8 cellular contexts compared by ENCODE assay signal in the genomic region with DNA sequence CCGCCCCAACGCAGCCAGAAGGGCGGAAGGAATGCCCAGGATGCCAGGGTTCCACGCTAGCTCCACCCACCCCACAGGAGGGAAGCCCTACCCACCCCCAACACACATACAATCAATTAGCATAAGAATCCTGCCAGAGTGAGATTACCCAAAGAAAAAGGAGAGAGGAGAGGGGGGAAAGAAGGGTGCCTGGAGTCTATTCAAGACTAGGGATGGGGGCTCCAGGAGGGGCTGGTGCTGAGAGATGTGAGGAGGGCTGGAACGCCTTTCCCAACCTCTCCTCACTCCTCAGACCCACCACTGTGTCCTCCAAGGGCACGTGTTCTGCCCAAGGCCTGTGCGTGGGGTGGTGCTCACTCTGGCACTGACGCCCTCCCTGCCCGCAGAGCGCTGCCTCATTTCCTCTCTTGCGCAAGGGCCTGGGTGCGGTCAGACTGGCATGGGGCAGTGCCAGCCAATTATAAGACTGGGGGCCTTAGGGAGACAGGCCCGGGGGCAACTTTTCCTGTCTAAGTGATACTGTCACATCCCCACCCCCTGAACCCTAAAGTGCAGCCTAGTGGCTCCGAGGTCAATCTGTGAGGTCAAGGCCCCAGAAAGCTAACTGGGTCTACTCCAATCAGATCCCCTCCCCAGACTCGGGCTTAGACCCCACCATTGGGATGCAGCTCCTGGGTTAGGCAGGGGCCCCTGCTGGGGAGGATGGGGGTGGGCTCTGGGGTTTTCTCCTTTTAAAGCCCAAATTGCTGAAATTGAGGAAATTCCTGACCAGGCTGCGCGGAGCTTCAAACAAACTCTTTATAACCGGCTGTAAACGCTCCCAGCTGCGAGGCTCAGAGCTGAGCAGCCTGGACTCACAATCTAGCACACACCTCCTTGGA. TPM values are rescaled to one million over a fixed set of nuclear protein-coding genes. Genes with fewer than 3 reads are reported as not detected.
DNase-seq lines count a peak whose midpoint lies in the region; ATAC-seq and TF ChIP-seq lines count a peak whose summit lies in the region.

No MANE protein-coding gene starts in this region.

- H3K27me3 ChIP-seq in HL-60 (ENCODE audit: insufficient read depth, poor library complexity, severe bottlenecking) (no peaks in the 10 kb centered on the region), skeletal muscle tissue (ENCODE audit: control insufficient read depth in 3 of 3, insufficient read depth in 3 of 3, low read length in 3 of 3) (no peaks in the 10 kb centered on the region)

- POLR2A ChIA-PET in activated CD8-positive, alpha-beta T cell treated with anti-CD3 and anti-CD28 coated beads for 36 hours (lab: Charles Lee) = interaction anchor here (0.6 to 7.7 kb wide), 12 partner anchors 9 to 103 kb away, joined by 3 to 78 read pairs (median 6); a partner anchor contains a TSS

- H3K4me1 ChIP-seq in skeletal muscle tissue (ENCODE audit: control insufficient read depth in 3 of 3, insufficient read depth in 3 of 3, low read length in 3 of 3) = peaks cover 63 to 72% (median 64%) of the 10 kb centered on the region in 3 donors

- H3K4me3 ChIP-seq in HL-60 (replicated peaks; ENCODE audit: insufficient read depth, low read length) (no peak overlapping the region), skeletal muscle tissue (ENCODE audit: low read length in 3 of 3) (peak overlapping the region; percentile 52 to 58 (median 55))

- ATAC-seq in activated CD8-positive, alpha-beta T cell treated with anti-CD3 and anti-CD28 coated beads for 36 hours = no peak
- ATAC-seq in Right ventricle myocardium superior (ENCODE audit: poor library complexity) (no peak), GM18858 (IDR thresholded peaks at IDR 0.05; ENCODE audit: unreplicated experiment) (no peak), GM18502 (IDR thresholded peaks at IDR 0.05; ENCODE audit: poor library complexity, unreplicated experiment) (no peak)

- no peaks in the 10 kb centered on the region for H3K9me3 ChIP-seq in skeletal muscle tissue (ENCODE audit: control insufficient read depth in 3 of 3, low read length in 3 of 3)

- DNase-seq in HL-60 (ENCODE audit: low read depth in 1 of 2, low spot score in 1 of 2) (peak in 1 of 2 experiments; percentile 86), Right ventricle myocardium superior (peak; percentile 80), NCI-H2107 treated with DMSO at 0.1 percent for 48 hours (lab: John Stamatoyannopoulos, UW; ENCODE audit: unreplicated experiment) (no peak), COLO668 (lab: John Stamatoyannopoulos, UW; ENCODE audit: unreplicated experiment) (no peak)
- peak; percentile 76 for DNase-seq in activated CD8-positive, alpha-beta T cell treated with anti-CD3 and anti-CD28 coated beads for 36 hours

- H3K4me1 Mint-ChIP-seq in activated CD8-positive, alpha-beta T cell treated with anti-CD3 and anti-CD28 coated beads for 36 hours (ENCODE audit: low read depth) = peaks cover 64% of the 10 kb centered on the region

- no peak for TF ChIP-seq CTCF in HL-60 (IDR thresholded peaks at IDR 0.05; ENCODE audit: insufficient read depth, low read length)
- no peak for TF ChIP-seq CTCF in activated CD8-positive, alpha-beta T cell treated with anti-CD3 and anti-CD28 coated beads for 36 hours (IDR thresholded peaks at IDR 0.05)

- no peaks in the 10 kb centered on the region for H3K27me3 Mint-ChIP-seq in activated CD8-positive, alpha-beta T cell treated with anti-CD3 and anti-CD28 coated beads for 36 hours

- H3K27ac ChIP-seq in HL-60 (replicated peaks) (0 out of 2 replicates have a peak overlapping the region, but pooled peaks have one; percentile 12), skeletal muscle tissue (ENCODE audit: low read depth, low read length) (peak overlapping the region; percentile 56)

- H3K9ac ChIP-seq in skeletal muscle tissue (ENCODE audit: low read depth in 1 of 3, low read length in 3 of 3) = peak overlapping the region; percentile 14 to 66 (median 33)

- CTCF ChIA-PET in activated CD8-positive, alpha-beta T cell treated with anti-CD3 and anti-CD28 coated beads for 36 hours (lab: Charles Lee) = interaction anchor here (1.2 to 9.7 kb wide), 12 partner anchors 8 to 152 kb away, joined by 3 to 213 read pairs (median 10); a partner anchor contains a TSS

- peak overlapping the region; percentile 95 for H3K27ac Mint-ChIP-seq in activated CD8-positive, alpha-beta T cell treated with anti-CD3 and anti-CD28 coated beads for 36 hours

- no peaks in the 10 kb centered on the region for H3K9me3 Mint-ChIP-seq in activated CD8-positive, alpha-beta T cell treated with anti-CD3 and anti-CD28 coated beads for 36 hours

- H3K36me3 Mint-ChIP-seq in activated CD8-positive, alpha-beta T cell treated with anti-CD3 and anti-CD28 coated beads for 36 hours (ENCODE audit: low read depth) = peaks cover 16% of the 10 kb centered on the region

- peaks cover 12 to 29% (median 24%) of the 10 kb centered on the region in 3 donors for H3K36me3 ChIP-seq in skeletal muscle tissue (ENCODE audit: control insufficient read depth in 3 of 3, insufficient read depth in 3 of 3, low read length in 3 of 3)

- intact Hi-C loops in activated CD8-positive, alpha-beta T cell treated with anti-CD3 and anti-CD28 coated beads for 36 hours (cut with micrococcal nuclease) = no loop called here
- intact Hi-C loops in Right ventricle myocardium superior (cut with DNase I) = loop anchor here (5.0 kb wide), 1 partner anchor 35 kb away; a partner anchor contains a TSS

- peak overlapping the region; percentile 92 for H3K4me3 Mint-ChIP-seq in activated CD8-positive, alpha-beta T cell treated with anti-CD3 and anti-CD28 coated beads for 36 hours

RNA-seq across cellular contexts. Expression of a gene that starts 10.2 kb away (rescaled TPM):
- 100 to 1,000 TPM; 121 to 137 TPM for total RNA-seq in activated CD8-positive, alpha-beta T cell treated with anti-CD3 and anti-CD28 coated beads for 36 hours
- total RNA-seq in Right ventricle myocardium superior (0.97 TPM), skeletal muscle tissue (1.6 TPM)

RNA-seq across cellular contexts. Expression of a gene that starts 14.7 kb away (rescaled TPM):
- 10 to 100 TPM; 19.7 to 20.3 TPM for total RNA-seq in activated CD8-positive, alpha-beta T cell treated with anti-CD3 and anti-CD28 coated beads for 36 hours
- total RNA-seq in Right ventricle myocardium superior (15.4 TPM), skeletal muscle tissue (12.5 TPM)

RNA-seq across cellular contexts. Expression of a gene that starts 36.6 kb away (rescaled TPM):
- total RNA-seq in activated CD8-positive, alpha-beta T cell treated with anti-CD3 and anti-CD28 coated beads for 36 hours = 10 to 100 TPM; 13.8 to 18.6 TPM
- total RNA-seq in Right ventricle myocardium superior = 8.2 TPM
- total RNA-seq in skeletal muscle tissue = 16.7 TPM

RNA-seq across cellular contexts. Expression of a gene that starts 36.8 kb away (rescaled TPM):
- 10 to 100 TPM; 31.3 to 35.9 TPM for total RNA-seq in activated CD8-positive, alpha-beta T cell treated with anti-CD3 and anti-CD28 coated beads for 36 hours
- total RNA-seq in Right ventricle myocardium superior (29.4 TPM), skeletal muscle tissue (16.7 TPM)

RNA-seq across cellular contexts. Expression of a gene that starts 50.8 kb away (rescaled TPM):
- 10 to 100 TPM; 62.1 to 63.4 TPM for total RNA-seq in activated CD8-positive, alpha-beta T cell treated with anti-CD3 and anti-CD28 coated beads for 36 hours
- total RNA-seq in Right ventricle myocardium superior (0.81 TPM), skeletal muscle tissue (2.6 TPM)

Comparison
In these comparisons a context has a peak if more than half of its experiments do, and no peak if none do; other contexts are left out.
1. DNase-seq: peak in activated CD8-positive, alpha-beta T cell treated with anti-CD3 and anti-CD28 coated beads for 36 hours (single experiment) and Right ventricle myocardium superior (single experiment); none in NCI-H2107 treated with DMSO at 0.1 percent for 48 hours (single experiment) and COLO668 (single experiment).
2. RNA of a gene that starts 10.2 kb away (total RNA-seq): 121 to 137 TPM in activated CD8-positive, alpha-beta T cell treated with anti-CD3 and anti-CD28 coated beads for 36 hours; 1.6 TPM in skeletal muscle tissue (single experiment) and 0.97 TPM in Right ventricle myocardium superior (single experiment); every median in the first group is over 10 times any median in the second.